Comparison of ENCODE assay signal across 1 cellular context in genomic region chr19:13731147-13731964, GRCh38.
A peak's percentile ranks its signal among the peaks of the same experiment; 100 is the strongest.
TF ChIP-seq lines count a peak whose summit lies in the region.

No MANE protein-coding gene starts in this region.

TF ChIP-seq in HepG2, 621 proteins besides CTCF, POLR2A, EP300 and RAD21 (continued from another document and continues in another):
- 0 out of 2 replicates have a peak, but pooled peaks have one; percentile 33 for TF ChIP-seq ZNF318 (CRISPR knock-in tag; IDR thresholded peaks at IDR 0.05)
- TF ChIP-seq NCOR1 (IDR thresholded peaks at IDR 0.05; ENCODE audit: borderline replicate concordance, low read length), result no peak
- no peak for TF ChIP-seq ZNF709 (CRISPR knock-in tag; IDR thresholded peaks at IDR 0.05)
- TF ChIP-seq, protein P1, sequence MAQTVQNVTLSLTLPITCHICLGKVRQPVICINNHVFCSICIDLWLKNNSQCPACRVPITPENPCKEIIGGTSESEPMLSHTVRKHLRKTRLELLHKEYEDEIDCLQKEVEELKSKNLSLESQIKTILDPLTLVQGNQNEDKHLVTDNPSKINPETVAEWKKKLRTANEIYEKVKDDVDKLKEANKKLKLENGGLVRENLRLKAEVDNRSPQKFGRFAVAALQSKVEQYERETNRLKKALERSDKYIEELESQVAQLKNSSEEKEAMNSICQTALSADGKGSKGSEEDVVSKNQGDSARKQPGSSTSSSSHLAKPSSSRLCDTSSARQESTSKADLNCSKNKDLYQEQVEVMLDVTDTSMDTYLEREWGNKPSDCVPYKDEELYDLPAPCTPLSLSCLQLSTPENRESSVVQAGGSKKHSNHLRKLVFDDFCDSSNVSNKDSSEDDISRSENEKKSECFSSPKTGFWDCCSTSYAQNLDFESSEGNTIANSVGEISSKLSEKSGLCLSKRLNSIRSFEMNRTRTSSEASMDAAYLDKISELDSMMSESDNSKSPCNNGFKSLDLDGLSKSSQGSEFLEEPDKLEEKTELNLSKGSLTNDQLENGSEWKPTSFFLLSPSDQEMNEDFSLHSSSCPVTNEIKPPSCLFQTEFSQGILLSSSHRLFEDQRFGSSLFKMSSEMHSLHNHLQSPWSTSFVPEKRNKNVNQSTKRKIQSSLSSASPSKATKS (CRISPR knock-in tag; IDR thresholded peaks at IDR 0.05), result no peak
- TF ChIP-seq HBP1 (CRISPR knock-in tag; IDR thresholded peaks at IDR 0.05; ENCODE audit: low read depth), result no peak
- TF ChIP-seq ZBTB46 (CRISPR knock-in tag; IDR thresholded peaks at IDR 0.05; ENCODE audit: borderline replicate concordance), result no peak
- no peak; the same call in 1 of the 2 replicates for TF ChIP-seq IRF9 (CRISPR knock-in tag; IDR thresholded peaks at IDR 0.05; ENCODE audit: borderline replicate concordance)
- TF ChIP-seq ZSCAN30 (CRISPR knock-in tag; IDR thresholded peaks at IDR 0.05), result no peak
- TF ChIP-seq ZNF34 (CRISPR knock-in tag; IDR thresholded peaks at IDR 0.05; ENCODE audit: borderline replicate concordance), result no peak
- TF ChIP-seq, protein P2, sequence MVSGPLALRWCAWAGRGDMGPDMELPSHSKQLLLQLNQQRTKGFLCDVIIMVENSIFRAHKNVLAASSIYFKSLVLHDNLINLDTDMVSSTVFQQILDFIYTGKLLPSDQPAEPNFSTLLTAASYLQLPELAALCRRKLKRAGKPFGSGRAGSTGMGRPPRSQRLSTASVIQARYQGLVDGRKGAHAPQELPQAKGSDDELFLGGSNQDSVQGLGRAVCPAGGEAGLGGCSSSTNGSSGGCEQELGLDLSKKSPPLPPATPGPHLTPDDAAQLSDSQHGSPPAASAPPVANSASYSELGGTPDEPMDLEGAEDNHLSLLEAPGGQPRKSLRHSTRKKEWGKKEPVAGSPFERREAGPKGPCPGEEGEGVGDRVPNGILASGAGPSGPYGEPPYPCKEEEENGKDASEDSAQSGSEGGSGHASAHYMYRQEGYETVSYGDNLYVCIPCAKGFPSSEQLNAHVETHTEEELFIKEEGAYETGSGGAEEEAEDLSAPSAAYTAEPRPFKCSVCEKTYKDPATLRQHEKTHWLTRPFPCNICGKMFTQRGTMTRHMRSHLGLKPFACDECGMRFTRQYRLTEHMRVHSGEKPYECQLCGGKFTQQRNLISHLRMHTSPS (CRISPR knock-in tag; IDR thresholded peaks at IDR 0.05; ENCODE audit: low read depth), result no peak
- TF ChIP-seq ETV6 (CRISPR knock-in tag; conservative IDR thresholded peaks at IDR 0.05), result 0 out of 2 replicates have a peak, but pooled peaks have one; percentile 25
- no peak for TF ChIP-seq ZBTB7B (CRISPR knock-in tag; IDR thresholded peaks at IDR 0.05)
- TF ChIP-seq ELF3 (CRISPR knock-in tag; IDR thresholded peaks at IDR 0.05), result peak; percentile 52
- TF ChIP-seq, protein P3, sequence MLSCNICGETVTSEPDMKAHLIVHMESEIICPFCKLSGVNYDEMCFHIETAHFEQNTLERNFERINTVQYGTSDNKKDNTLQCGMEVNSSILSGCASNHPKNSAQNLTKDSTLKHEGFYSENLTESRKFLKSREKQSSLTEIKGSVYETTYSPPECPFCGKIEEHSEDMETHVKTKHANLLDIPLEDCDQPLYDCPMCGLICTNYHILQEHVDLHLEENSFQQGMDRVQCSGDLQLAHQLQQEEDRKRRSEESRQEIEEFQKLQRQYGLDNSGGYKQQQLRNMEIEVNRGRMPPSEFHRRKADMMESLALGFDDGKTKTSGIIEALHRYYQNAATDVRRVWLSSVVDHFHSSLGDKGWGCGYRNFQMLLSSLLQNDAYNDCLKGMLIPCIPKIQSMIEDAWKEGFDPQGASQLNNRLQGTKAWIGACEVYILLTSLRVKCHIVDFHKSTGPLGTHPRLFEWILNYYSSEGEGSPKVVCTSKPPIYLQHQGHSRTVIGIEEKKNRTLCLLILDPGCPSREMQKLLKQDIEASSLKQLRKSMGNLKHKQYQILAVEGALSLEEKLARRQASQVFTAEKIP (CRISPR knock-in tag; IDR thresholded peaks at IDR 0.05; ENCODE audit: borderline replicate concordance), result no peak
- no peak for TF ChIP-seq U2AF1 (optimal IDR thresholded peaks at IDR 0.05; ENCODE audit: low read depth, low read length)
- no peak for TF ChIP-seq ATF7 (IDR thresholded peaks at IDR 0.05)
- no peak for TF ChIP-seq ATF7 (CRISPR knock-in tag; IDR thresholded peaks at IDR 0.05)
- no peak for TF ChIP-seq ZNF121 (CRISPR knock-in tag; IDR thresholded peaks at IDR 0.05)
- TF ChIP-seq ZNF619 (CRISPR knock-in tag; IDR thresholded peaks at IDR 0.05), result 0 out of 2 replicates have a peak, but pooled peaks have one; percentile 51
- peak; percentile 64; the same call in 1 of the 2 replicates for TF ChIP-seq YEATS4 (CRISPR knock-in tag; IDR thresholded peaks at IDR 0.05; ENCODE audit: borderline replicate concordance)
- no peak for TF ChIP-seq ZNF256 (CRISPR knock-in tag; conservative IDR thresholded peaks at IDR 0.05)
- no peak for TF ChIP-seq ZNF644 (CRISPR knock-in tag; IDR thresholded peaks at IDR 0.05; ENCODE audit: low read depth)
- TF ChIP-seq LBX2 (CRISPR knock-in tag; IDR thresholded peaks at IDR 0.05; ENCODE audit: borderline replicate concordance), result no peak
- TF ChIP-seq, protein P4, sequence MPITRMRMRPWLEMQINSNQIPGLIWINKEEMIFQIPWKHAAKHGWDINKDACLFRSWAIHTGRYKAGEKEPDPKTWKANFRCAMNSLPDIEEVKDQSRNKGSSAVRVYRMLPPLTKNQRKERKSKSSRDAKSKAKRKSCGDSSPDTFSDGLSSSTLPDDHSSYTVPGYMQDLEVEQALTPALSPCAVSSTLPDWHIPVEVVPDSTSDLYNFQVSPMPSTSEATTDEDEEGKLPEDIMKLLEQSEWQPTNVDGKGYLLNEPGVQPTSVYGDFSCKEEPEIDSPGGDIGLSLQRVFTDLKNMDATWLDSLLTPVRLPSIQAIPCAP (CRISPR knock-in tag; IDR thresholded peaks at IDR 0.05; ENCODE audit: low read depth), result no peak
- TF ChIP-seq GTF3A (CRISPR knock-in tag; conservative IDR thresholded peaks at IDR 0.05), result no peak
- no peak for TF ChIP-seq SOX6 (IDR thresholded peaks at IDR 0.05)
- peak; percentile 95 for TF ChIP-seq SOX6 (CRISPR knock-in tag; IDR thresholded peaks at IDR 0.05)
- no peak for TF ChIP-seq LCORL (IDR thresholded peaks at IDR 0.05)
- TF ChIP-seq LCORL (CRISPR knock-in tag; IDR thresholded peaks at IDR 0.05), result no peak; the same call in 1 of the 2 replicates
- no peak for TF ChIP-seq ZNF30 (CRISPR knock-in tag; IDR thresholded peaks at IDR 0.05)
- TF ChIP-seq, protein P5, sequence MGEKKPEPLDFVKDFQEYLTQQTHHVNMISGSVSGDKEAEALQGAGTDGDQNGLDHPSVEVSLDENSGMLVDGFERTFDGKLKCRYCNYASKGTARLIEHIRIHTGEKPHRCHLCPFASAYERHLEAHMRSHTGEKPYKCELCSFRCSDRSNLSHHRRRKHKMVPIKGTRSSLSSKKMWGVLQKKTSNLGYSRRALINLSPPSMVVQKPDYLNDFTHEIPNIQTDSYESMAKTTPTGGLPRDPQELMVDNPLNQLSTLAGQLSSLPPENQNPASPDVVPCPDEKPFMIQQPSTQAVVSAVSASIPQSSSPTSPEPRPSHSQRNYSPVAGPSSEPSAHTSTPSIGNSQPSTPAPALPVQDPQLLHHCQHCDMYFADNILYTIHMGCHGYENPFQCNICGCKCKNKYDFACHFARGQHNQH (CRISPR knock-in tag; IDR thresholded peaks at IDR 0.05), result no peak
- TF ChIP-seq RXRA (CRISPR knock-in tag; IDR thresholded peaks at IDR 0.05), result 0 out of 2 replicates have a peak, but pooled peaks have one; percentile 41
- peak; percentile 90 for TF ChIP-seq RBFOX2 (IDR thresholded peaks at IDR 0.05; ENCODE audit: low read depth, low read length)
- peak; percentile 83 for TF ChIP-seq ZNF264 (CRISPR knock-in tag; IDR thresholded peaks at IDR 0.05)
